ENCODE assay signal across 1 cellular context in genomic region chr4:38894340-38894982, GRCh38.
TF ChIP-seq lines count a peak whose summit lies in the region.

No MANE protein-coding gene starts in this region.

TF ChIP-seq in A549, 52 proteins besides CTCF, POLR2A, EP300 and RAD21 (continued from another document):
- no peak for TF ChIP-seq FOSL2 (IDR thresholded peaks at IDR 0.05)
- no peak for TF ChIP-seq FOSL2 (CRISPR knock-in tag; IDR thresholded peaks at IDR 0.05)
- no peak for TF ChIP-seq CHD4 (IDR thresholded peaks at IDR 0.05; ENCODE audit: borderline replicate concordance)
- no peak for TF ChIP-seq SMC3 (IDR thresholded peaks at IDR 0.05)
- TF ChIP-seq HDAC2 (IDR thresholded peaks at IDR 0.05) = no peak
- TF ChIP-seq ZNF302 (CRISPR knock-in tag; IDR thresholded peaks at IDR 0.05) = no peak
- TF ChIP-seq ZFP36 (IDR thresholded peaks at IDR 0.05; ENCODE audit: borderline replicate concordance, partially characterized antibody) = no peak
- TF ChIP-seq POLR2AphosphoS2 (conservative IDR thresholded peaks at IDR 0.05; ENCODE audit: low read length) = no peak
- no peak for TF ChIP-seq MAX (IDR thresholded peaks at IDR 0.05)
- no peak for TF ChIP-seq EHMT2 (IDR thresholded peaks at IDR 0.05; ENCODE audit: low read depth)
- TF ChIP-seq NPAS2 (CRISPR knock-in tag; IDR thresholded peaks at IDR 0.05; ENCODE audit: borderline replicate concordance) = no peak
- no peak for TF ChIP-seq CHD2 (IDR thresholded peaks at IDR 0.05; ENCODE audit: low read length, partially characterized antibody)
- TF ChIP-seq MAFK (IDR thresholded peaks at IDR 0.05; ENCODE audit: partially characterized antibody) = no peak
- no peak for TF ChIP-seq CEBPB (IDR thresholded peaks at IDR 0.05)
- TF ChIP-seq HEYL (CRISPR knock-in tag; IDR thresholded peaks at IDR 0.05) = no peak
- no peak for TF ChIP-seq KDM1A (IDR thresholded peaks at IDR 0.05; ENCODE audit: low read depth)
- no peak for TF ChIP-seq ZSCAN20 (CRISPR knock-in tag; IDR thresholded peaks at IDR 0.05)
- no peak for TF ChIP-seq E2F6 (IDR thresholded peaks at IDR 0.05; ENCODE audit: borderline replicate concordance, low read depth)
